Comparison of ENCODE assay signal across 18 cellular contexts in the genomic region with DNA sequence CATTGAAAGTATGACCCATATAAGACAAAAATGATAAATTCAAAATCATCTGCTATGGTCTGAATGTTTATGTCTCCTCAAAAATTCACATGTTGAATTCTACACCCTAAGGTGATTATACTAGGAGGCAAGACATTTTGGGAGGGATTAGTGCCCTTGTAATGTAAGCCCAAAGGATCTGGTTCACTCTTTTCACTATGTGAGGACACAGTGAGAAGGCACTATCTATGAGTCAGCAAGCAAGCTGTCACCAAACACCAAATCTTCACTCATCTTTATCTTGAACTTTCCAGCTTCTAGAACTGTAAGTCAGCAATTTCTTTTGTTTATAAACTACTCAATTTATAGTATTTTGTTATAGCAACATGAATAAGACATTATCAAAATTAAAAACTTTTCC.
DNase-seq lines count a peak whose midpoint lies in the region; ATAC-seq and TF ChIP-seq lines count a peak whose summit lies in the region.
"Had no signal": no experiment of that assay in that cellular context is flagged by ENCODE, and none has a peak within 500 bp of the region (broad histone marks: within the 10 kb centered on the region; RNA-seq: fewer than 3 reads in every experiment).

No MANE protein-coding gene starts in this region.

- H3K4me2 ChIP-seq in mesenchymal stem cell (ENCODE audit: low read length, poor library complexity, severe bottlenecking), result no peak overlapping the region

- intact Hi-C loops in esophagus squamous epithelium (cut with DNase I), result no loop called here

- H3K27me3 Mint-ChIP-seq in activated naive CD4-positive, alpha-beta T cell treated with anti-CD3 and anti-CD28 coated beads, Interleukin-2, amount 10 ng/mL, durations not matched to agents 7 days and 5 days, result no peaks in the 10 kb centered on the region

- no peak overlapping the region for H2BK5ac ChIP-seq in mesenchymal stem cell (ENCODE audit: low read depth, low read length, poor library complexity, severe bottlenecking)

- TF ChIP-seq CTCF in choroid plexus epithelial cell (conservative IDR thresholded peaks at IDR 0.05; ENCODE audit: low read depth, low read length), result no peak
- TF ChIP-seq CTCF in esophagus squamous epithelium (IDR thresholded peaks at IDR 0.05), result no peak

- no peak overlapping the region for H3K18ac ChIP-seq in mesenchymal stem cell (ENCODE audit: low read depth in 1 of 2, low read length in 2 of 2)

- H3K4me3 ChIP-seq in choroid plexus epithelial cell (ENCODE audit: low read depth, low read length) (no peak overlapping the region), mesenchymal stem cell (ENCODE audit: insufficient read depth in 1 of 2, low read depth in 1 of 2, low read length in 2 of 2) (no peak overlapping the region), esophagus squamous epithelium (no peak overlapping the region)
- H3K4me3 ChIP-seq: SJSA1 had no signal

- no peak overlapping the region for H3K9ac ChIP-seq in mesenchymal stem cell (ENCODE audit: low read length)

- CTCF ChIA-PET in activated naive CD4-positive, alpha-beta T cell treated with anti-CD3 and anti-CD28 coated beads, Interleukin-2, amount 10 ng/mL, durations not matched to agents 7 days and 5 days (lab: Charles Lee), result no interaction called here

- H3K27ac Mint-ChIP-seq in activated naive CD4-positive, alpha-beta T cell treated with anti-CD3 and anti-CD28 coated beads, Interleukin-2, amount 10 ng/mL, durations not matched to agents 7 days and 5 days, result no peak overlapping the region
- H3K27ac Mint-ChIP-seq: CD8-positive, alpha-beta T cell had no signal

- DNase-seq in EL (peak; percentile 0), NCI-H82 (lab: John Stamatoyannopoulos, UW) (peak; percentile 73), choroid plexus epithelial cell (ENCODE audit: low read depth) (peak; percentile 14), mesenchymal stem cell (peak; percentile 13), esophagus squamous epithelium (lab: John Stamatoyannopoulos, UW) (no peak), NCI-H187 treated with DMSO at 0.1 percent for 48 hours (lab: John Stamatoyannopoulos, UW) (no peak)
- no peak for DNase-seq in activated naive CD4-positive, alpha-beta T cell treated with anti-CD3 and anti-CD28 coated beads, Interleukin-2, amount 10 ng/mL, durations not matched to agents 7 days and 5 days
- DNase-seq: 8988T; CD8-positive, alpha-beta T cell; DND-41; GF-D8; KBM-7; NCI-H1436; NCI-H2029 treated with DMSO at 0.1 percent for 48 hours; NCI-H524 treated with DMSO at 0.1 percent for 48 hours; NK-92 treated with Interleukin-12 subunit alpha and Interleukin-12 subunit beta, amount 100 ng/mL, for 24 hours had no signal

- TF ChIP-seq POLR2A in esophagus squamous epithelium (IDR thresholded peaks at IDR 0.05), result no peak

- H3K4me1 Mint-ChIP-seq in activated naive CD4-positive, alpha-beta T cell treated with anti-CD3 and anti-CD28 coated beads, Interleukin-2, amount 10 ng/mL, durations not matched to agents 7 days and 5 days, result no peaks in the 10 kb centered on the region

- H3K4me3 Mint-ChIP-seq in activated naive CD4-positive, alpha-beta T cell treated with anti-CD3 and anti-CD28 coated beads, Interleukin-2, amount 10 ng/mL, durations not matched to agents 7 days and 5 days, result no peak overlapping the region
- H3K4me3 Mint-ChIP-seq: CD8-positive, alpha-beta T cell had no signal

- H3K23ac ChIP-seq in mesenchymal stem cell (ENCODE audit: low read length in 2 of 2), result no peak overlapping the region

- H3K4ac ChIP-seq in mesenchymal stem cell (ENCODE audit: low read depth in 1 of 2, low read length in 2 of 2), result no peak overlapping the region

- no peak overlapping the region for H2BK120ac ChIP-seq in mesenchymal stem cell (ENCODE audit: low read depth, low read length)

- H3K27me3 ChIP-seq in mesenchymal stem cell (ENCODE audit: control insufficient read depth in 1 of 2, insufficient read depth in 1 of 2, low read length in 2 of 2) (no peaks in the 10 kb centered on the region), esophagus squamous epithelium (no peaks in the 10 kb centered on the region)

- no peaks in the 10 kb centered on the region for H3K36me3 ChIP-seq in mesenchymal stem cell (ENCODE audit: control insufficient read depth in 1 of 2, insufficient read depth in 2 of 2, low read depth in 1 of 2, low read length in 2 of 2)
- no peaks in the 10 kb centered on the region for H3K36me3 ChIP-seq in esophagus squamous epithelium
- H3K36me3 ChIP-seq: SJSA1 had no signal

- H2AK5ac ChIP-seq in mesenchymal stem cell (ENCODE audit: low read length, severe bottlenecking), result no peak overlapping the region

- no peak overlapping the region for H4K8ac ChIP-seq in mesenchymal stem cell (ENCODE audit: low read length)

- no peaks in the 10 kb centered on the region for H3K4me1 ChIP-seq in mesenchymal stem cell (ENCODE audit: control insufficient read depth, insufficient read depth, low read depth, low read length)
- H3K4me1 ChIP-seq in esophagus squamous epithelium, result no peaks in the 10 kb centered on the region
- H3K4me1 ChIP-seq: SJSA1 had no signal

- no peak overlapping the region for H2BK15ac ChIP-seq in mesenchymal stem cell (ENCODE audit: low read depth, poor library complexity, severe bottlenecking)

- H3K27ac ChIP-seq in mesenchymal stem cell (ENCODE audit: low read length, poor library complexity, severe bottlenecking), result no peak overlapping the region
- H3K27ac ChIP-seq in esophagus squamous epithelium, result no peak overlapping the region
- H3K27ac ChIP-seq: SJSA1 had no signal

- no peaks in the 10 kb centered on the region for H3K36me3 Mint-ChIP-seq in activated naive CD4-positive, alpha-beta T cell treated with anti-CD3 and anti-CD28 coated beads, Interleukin-2, amount 10 ng/mL, durations not matched to agents 7 days and 5 days
- H3K36me3 Mint-ChIP-seq: CD8-positive, alpha-beta T cell had no signal

- H3K9me3 Mint-ChIP-seq in activated naive CD4-positive, alpha-beta T cell treated with anti-CD3 and anti-CD28 coated beads, Interleukin-2, amount 10 ng/mL, durations not matched to agents 7 days and 5 days, result no peaks in the 10 kb centered on the region
- H3K9me3 Mint-ChIP-seq: CD8-positive, alpha-beta T cell had no signal

- H3K14ac ChIP-seq in mesenchymal stem cell (ENCODE audit: low read length in 2 of 2), result no peak overlapping the region

- no peak overlapping the region for H4K91ac ChIP-seq in mesenchymal stem cell (ENCODE audit: low read length)

- no peak overlapping the region for H2BK12ac ChIP-seq in mesenchymal stem cell (ENCODE audit: low read length in 2 of 2)

- no peak overlapping the region for H2AFZ ChIP-seq in mesenchymal stem cell (ENCODE audit: low read depth, low read length)

- H3K79me1 ChIP-seq in mesenchymal stem cell (replicated peaks; ENCODE audit: low read length, poor library complexity, severe bottlenecking), result no peaks in the 10 kb centered on the region

- H3K9me3 ChIP-seq in mesenchymal stem cell (ENCODE audit: control insufficient read depth, low read length), result no peaks in the 10 kb centered on the region
- no peaks in the 10 kb centered on the region for H3K9me3 ChIP-seq in esophagus squamous epithelium
- H3K9me3 ChIP-seq: SJSA1 had no signal

- no peak for ATAC-seq in GM18907 (IDR thresholded peaks at IDR 0.05; ENCODE audit: unreplicated experiment)
- ATAC-seq: CD8-positive, alpha-beta T cell had no signal

Comparison
In these comparisons a context has a peak if more than half of its experiments do, and no peak if none do; other contexts are left out.
1. DNase-seq: peak in EL (single experiment), NCI-H82 (single experiment), choroid plexus epithelial cell (single experiment) and mesenchymal stem cell (single experiment); none in esophagus squamous epithelium (single experiment), activated naive CD4-positive, alpha-beta T cell treated with anti-CD3 and anti-CD28 coated beads, Interleukin-2, amount 10 ng/mL, durations not matched to agents 7 days and 5 days (single experiment) and NCI-H187 treated with DMSO at 0.1 percent for 48 hours (single experiment).